8 cellular contexts compared by ENCODE assay signal in the genomic region with DNA sequence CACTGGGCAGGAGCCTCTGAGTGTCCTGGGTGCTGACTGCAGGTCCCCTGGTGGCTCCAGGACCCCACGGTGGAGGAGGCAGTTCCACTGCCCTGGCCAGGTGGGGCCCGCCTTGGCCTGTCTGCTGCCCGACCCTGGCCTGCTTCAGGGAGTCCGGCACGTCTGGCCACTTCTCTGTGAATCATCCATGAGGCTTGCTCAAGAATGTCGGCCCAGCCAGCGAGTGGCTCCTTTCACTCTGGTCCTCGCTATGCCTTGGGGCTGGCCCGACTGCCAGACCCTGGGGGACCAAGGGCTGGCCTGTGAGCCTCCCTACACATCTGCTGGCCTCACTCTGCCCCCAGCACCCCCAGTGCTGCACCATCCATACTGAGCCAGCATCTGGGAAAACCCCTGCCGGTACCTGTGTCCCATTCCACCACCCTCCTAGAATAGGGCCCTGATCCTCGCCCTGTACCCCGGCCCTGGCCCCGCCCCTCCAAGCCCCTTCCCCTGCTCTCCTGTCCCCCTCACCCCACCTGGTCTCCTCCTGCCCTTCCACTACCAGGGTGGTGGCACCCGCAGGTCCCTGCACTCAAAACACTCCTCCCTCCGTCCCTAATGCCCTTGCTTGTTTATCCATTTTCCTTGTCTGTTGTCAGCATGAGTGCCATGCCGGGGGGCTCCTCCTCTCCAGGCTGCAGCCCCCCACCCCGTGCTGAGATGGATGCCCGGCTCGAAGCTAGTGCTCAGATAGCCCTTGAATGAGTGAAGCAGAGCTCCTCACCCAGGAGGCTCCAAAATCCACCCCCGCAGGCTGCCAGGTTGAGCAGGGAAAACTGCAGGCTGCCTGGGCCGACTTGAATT. TPM values are rescaled to one million over a fixed set of nuclear protein-coding genes. Genes with fewer than 3 reads are reported as not detected.
A peak's percentile ranks its signal among the peaks of the same experiment; 100 is the strongest.
DNase-seq lines count a peak whose midpoint lies in the region; ATAC-seq and TF ChIP-seq lines count a peak whose summit lies in the region.

No MANE protein-coding gene starts in this region.

- H3K27me3 Mint-ChIP-seq in natural killer cell treated with Interleukin-12 subunit alpha and Interleukin-12 subunit beta and Interleukin-15 and Interleukin-18, amount 100 ng/mL, for 72 hours = no peaks in the 10 kb centered on the region
- H3K27me3 Mint-ChIP-seq in natural killer cell (ENCODE audit: low read depth in 2 of 2) = no peaks in the 10 kb centered on the region
- H3K27me3 Mint-ChIP-seq in activated CD4-positive, alpha-beta memory T cell treated with anti-CD3 and anti-CD28 coated beads, Interleukin-2, amount 10 ng/mL, durations not matched to agents 7 days and 5 days = no peaks in the 10 kb centered on the region

- no peak overlapping the region for H3K27ac Mint-ChIP-seq in natural killer cell treated with Interleukin-12 subunit alpha and Interleukin-12 subunit beta and Interleukin-15 and Interleukin-18, amount 100 ng/mL, for 72 hours
- H3K27ac Mint-ChIP-seq in natural killer cell = peak overlapping the region in 1 of 2 donors; percentile 77
- H3K27ac Mint-ChIP-seq in activated CD4-positive, alpha-beta memory T cell treated with anti-CD3 and anti-CD28 coated beads, Interleukin-2, amount 10 ng/mL, durations not matched to agents 7 days and 5 days = no peak overlapping the region

- no peak overlapping the region for H3K4me3 Mint-ChIP-seq in natural killer cell treated with Interleukin-12 subunit alpha and Interleukin-12 subunit beta and Interleukin-15 and Interleukin-18, amount 100 ng/mL, for 72 hours
- no peak overlapping the region for H3K4me3 Mint-ChIP-seq in natural killer cell
- no peak overlapping the region for H3K4me3 Mint-ChIP-seq in activated CD4-positive, alpha-beta memory T cell treated with anti-CD3 and anti-CD28 coated beads, Interleukin-2, amount 10 ng/mL, durations not matched to agents 7 days and 5 days

- DNase-seq in natural killer cell treated with Interleukin-12 subunit alpha and Interleukin-12 subunit beta and Interleukin-15 and Interleukin-18, amount 100 ng/mL, for 72 hours (ENCODE audit: low spot score) = peak; percentile 58
- DNase-seq in natural killer cell (no peak), cardiac fibroblast (ENCODE audit: low read depth in 2 of 2) (peak; percentile 55 to 80), left kidney (ENCODE audit: low read depth, low spot score) (peak; percentile 87), ureter (ENCODE audit: low spot score) (peak; percentile 48), SIG-M5 (lab: John Stamatoyannopoulos, UW) (no peak)
- no peak for DNase-seq in activated CD4-positive, alpha-beta memory T cell treated with anti-CD3 and anti-CD28 coated beads, Interleukin-2, amount 10 ng/mL, durations not matched to agents 7 days and 5 days

- H3K36me3 Mint-ChIP-seq in natural killer cell treated with Interleukin-12 subunit alpha and Interleukin-12 subunit beta and Interleukin-15 and Interleukin-18, amount 100 ng/mL, for 72 hours = no peaks in the 10 kb centered on the region
- no peaks in the 10 kb centered on the region for H3K36me3 Mint-ChIP-seq in natural killer cell
- H3K36me3 Mint-ChIP-seq in activated CD4-positive, alpha-beta memory T cell treated with anti-CD3 and anti-CD28 coated beads, Interleukin-2, amount 10 ng/mL, durations not matched to agents 7 days and 5 days (ENCODE audit: low read depth) = peaks cover 43% of the 10 kb centered on the region

- no peak for TF ChIP-seq CTCF in natural killer cell (IDR thresholded peaks at IDR 0.05)
- no peak for TF ChIP-seq CTCF in cardiac fibroblast (IDR thresholded peaks at IDR 0.05; ENCODE audit: low read depth, low read length)

- no peak overlapping the region for H3K4me3 ChIP-seq in cardiac fibroblast (replicated peaks in 1 of 2; ENCODE audit: low read depth in 2 of 2, low read length in 2 of 2)

- peaks cover 0 to 18% of the 10 kb centered on the region in 2 donors for H3K4me1 Mint-ChIP-seq in natural killer cell treated with Interleukin-12 subunit alpha and Interleukin-12 subunit beta and Interleukin-15 and Interleukin-18, amount 100 ng/mL, for 72 hours (ENCODE audit: low read depth in 2 of 2)
- H3K4me1 Mint-ChIP-seq in natural killer cell = peaks cover 11 to 31% of the 10 kb centered on the region in 2 donors
- no peaks in the 10 kb centered on the region for H3K4me1 Mint-ChIP-seq in activated CD4-positive, alpha-beta memory T cell treated with anti-CD3 and anti-CD28 coated beads, Interleukin-2, amount 10 ng/mL, durations not matched to agents 7 days and 5 days

- no peaks in the 10 kb centered on the region for H3K9me3 Mint-ChIP-seq in natural killer cell treated with Interleukin-12 subunit alpha and Interleukin-12 subunit beta and Interleukin-15 and Interleukin-18, amount 100 ng/mL, for 72 hours
- no peaks in the 10 kb centered on the region for H3K9me3 Mint-ChIP-seq in natural killer cell
- H3K9me3 Mint-ChIP-seq in activated CD4-positive, alpha-beta memory T cell treated with anti-CD3 and anti-CD28 coated beads, Interleukin-2, amount 10 ng/mL, durations not matched to agents 7 days and 5 days = no peaks in the 10 kb centered on the region

- CTCF ChIA-PET in activated CD4-positive, alpha-beta memory T cell treated with anti-CD3 and anti-CD28 coated beads, Interleukin-2, amount 10 ng/mL, durations not matched to agents 7 days and 5 days (lab: Charles Lee) = no interaction called here

- intact Hi-C loops in natural killer cell (cut with micrococcal nuclease) = no loop called here

- POLR2A ChIA-PET in activated CD4-positive, alpha-beta memory T cell treated with anti-CD3 and anti-CD28 coated beads, Interleukin-2, amount 10 ng/mL, durations not matched to agents 7 days and 5 days (lab: Charles Lee) = interaction anchor here (1.1 kb wide), 1 partner anchor 21 kb away, joined by 3 read pairs; no protein-coding TSS in a partner anchor

- ATAC-seq in natural killer cell treated with Interleukin-12 subunit alpha and Interleukin-12 subunit beta and Interleukin-15 and Interleukin-18, amount 100 ng/mL, for 72 hours = no peak
- no peak for ATAC-seq in natural killer cell
- no peak for ATAC-seq in GM21390 (IDR thresholded peaks at IDR 0.05; ENCODE audit: unreplicated experiment)

RNA-seq across cellular contexts. Expression of a gene that starts 35.5 kb away (rescaled TPM):
- 100 to 1,000 TPM; 135 to 186 TPM for total RNA-seq in natural killer cell treated with Interleukin-12 subunit alpha and Interleukin-12 subunit beta and Interleukin-15 and Interleukin-18, amount 100 ng/mL, for 72 hours
- 100 to 1,000 TPM; 479 to 591 (median 512) TPM for total RNA-seq in natural killer cell
- 18.6 TPM for total RNA-seq in ureter
- 100 to 1,000 TPM; 266 to 270 TPM for total RNA-seq in activated CD4-positive, alpha-beta memory T cell treated with anti-CD3 and anti-CD28 coated beads, Interleukin-2, amount 10 ng/mL, durations not matched to agents 7 days and 5 days

Comparison
In these comparisons a context has a peak if more than half of its experiments do, and no peak if none do; other contexts are left out.
1. DNase-seq: peak in natural killer cell treated with Interleukin-12 subunit alpha and Interleukin-12 subunit beta and Interleukin-15 and Interleukin-18, amount 100 ng/mL, for 72 hours (single experiment), cardiac fibroblast (2 of 2), left kidney (single experiment) and ureter (single experiment); none in natural killer cell (single experiment), SIG-M5 (single experiment) and activated CD4-positive, alpha-beta memory T cell treated with anti-CD3 and anti-CD28 coated beads, Interleukin-2, amount 10 ng/mL, durations not matched to agents 7 days and 5 days (single experiment).